Comparison of ENCODE assay signal across 15 cellular contexts in the genomic region with DNA sequence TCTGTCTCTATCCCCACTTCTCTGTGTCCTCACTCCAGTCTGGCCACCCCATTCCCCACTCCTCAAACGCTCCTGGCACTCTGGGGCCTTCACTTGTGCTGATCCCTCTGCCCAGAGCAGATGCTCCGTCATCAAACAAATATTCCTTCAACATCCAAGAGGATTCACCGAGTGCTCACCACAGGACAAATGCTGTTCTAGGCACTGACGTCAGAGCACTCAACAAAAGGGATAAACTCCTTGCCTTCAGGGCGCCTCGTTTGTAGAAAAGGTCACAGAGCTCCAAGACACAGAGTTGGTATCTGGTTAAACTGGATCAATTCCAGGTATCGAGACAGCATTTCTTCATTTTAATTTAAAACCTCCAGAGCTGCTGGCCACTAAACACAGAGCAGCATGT. TPM values are rescaled to one million over a fixed set of nuclear protein-coding genes. Genes with fewer than 3 reads are reported as not detected.
DNase-seq lines count a peak whose midpoint lies in the region; ATAC-seq and TF ChIP-seq lines count a peak whose summit lies in the region.
"Had no signal": no experiment of that assay in that cellular context is flagged by ENCODE, and none has a peak within 500 bp of the region (broad histone marks: within the 10 kb centered on the region; RNA-seq: fewer than 3 reads in every experiment).

No MANE protein-coding gene starts in this region.

- no peak for TF ChIP-seq CTCF in CD8-positive, alpha-beta T cell (IDR thresholded peaks at IDR 0.05)
- no peak for TF ChIP-seq CTCF in vagina (IDR thresholded peaks at IDR 0.05)

- no peak overlapping the region for H3K4me3 Mint-ChIP-seq in CD8-positive, alpha-beta T cell

- peaks cover 84% of the 10 kb centered on the region for H3K36me3 Mint-ChIP-seq in CD8-positive, alpha-beta T cell

- CTCF ChIA-PET in CD8-positive, alpha-beta T cell (lab: Charles Lee) = interaction anchor here (1.5 kb wide), 1 partner anchor 10 kb away, joined by 3 read pairs; no protein-coding TSS in a partner anchor

- H3K4me1 Mint-ChIP-seq in CD8-positive, alpha-beta T cell (ENCODE audit: low read depth) = no peaks in the 10 kb centered on the region

- POLR2A ChIA-PET in CD8-positive, alpha-beta T cell (lab: Charles Lee) = no interaction called here

- no peak for DNase-seq in CD8-positive, alpha-beta T cell
- DNase-seq in EH (ENCODE audit: low read depth) = peak; percentile 76
- peak; percentile 61 for DNase-seq in SK-MEL-5 (ENCODE audit: low read depth, low spot score)
- DNase-seq in foreskin melanocyte = peak; percentile 63
- DNase-seq in vagina (ENCODE audit: extremely low spot score in 2 of 2) = no peak
- no peak for DNase-seq in NCI-H446 (lab: John Stamatoyannopoulos, UW)
- DNase-seq: Caco-2, DMS153, NCI-H1436, NCI-H2029 treated with DMSO at 0.1 percent for 48 hours, NCI-H510A, NCI-H82 had no signal

- in situ Hi-C loops in SK-MEL-5 (cut with HindIII; ENCODE audit: low pct_unique_long_range_greater_than_20kb, low sequenced_read_pairs) = no loop called here

- peaks cover 33% of the 10 kb centered on the region for H3K36me3 ChIP-seq in CD8-positive, alpha-beta T cell (ENCODE audit: insufficient read depth, low read length)
- peaks cover 0 to 51% of the 10 kb centered on the region in 2 donors for H3K36me3 ChIP-seq in vagina

- no peaks in the 10 kb centered on the region for H3K4me1 ChIP-seq in CD8-positive, alpha-beta T cell (ENCODE audit: insufficient read depth, low read length)
- no peaks in the 10 kb centered on the region for H3K4me1 ChIP-seq in vagina
- H3K4me1 ChIP-seq: Caco-2 had no signal

- no peaks in the 10 kb centered on the region for H3K27me3 ChIP-seq in CD8-positive, alpha-beta T cell (ENCODE audit: insufficient read depth, low read length)
- no peaks in the 10 kb centered on the region for H3K27me3 ChIP-seq in vagina

- H3K9me3 ChIP-seq in CD8-positive, alpha-beta T cell (ENCODE audit: low read length) = no peaks in the 10 kb centered on the region
- H3K9me3 ChIP-seq in vagina = no peaks in the 10 kb centered on the region
- H3K9me3 ChIP-seq: Caco-2 had no signal

- ATAC-seq in CD8-positive, alpha-beta T cell = no peak
- no peak for ATAC-seq in HG03135 (IDR thresholded peaks at IDR 0.05; ENCODE audit: unreplicated experiment)
- no peak for ATAC-seq in GM19452 (IDR thresholded peaks at IDR 0.05; ENCODE audit: unreplicated experiment)
- ATAC-seq: HCT116 had no signal

- intact Hi-C loops in CD8-positive, alpha-beta T cell (cut with DNase I, micrococcal nuclease) = no loop called here
- intact Hi-C loops in vagina (cut with DNase I) = no loop called here

- no peaks in the 10 kb centered on the region for H3K27me3 Mint-ChIP-seq in CD8-positive, alpha-beta T cell (ENCODE audit: low read depth)

- no peak for TF ChIP-seq POLR2A in vagina (IDR thresholded peaks at IDR 0.05)

- peak overlapping the region; percentile 16 for H3K27ac Mint-ChIP-seq in CD8-positive, alpha-beta T cell

- H3K9me3 Mint-ChIP-seq in CD8-positive, alpha-beta T cell = no peaks in the 10 kb centered on the region

- H3K4me3 ChIP-seq in CD8-positive, alpha-beta T cell (ENCODE audit: low read depth, low read length) = no peak overlapping the region
- no peak overlapping the region for H3K4me3 ChIP-seq in vagina

- H3K27ac ChIP-seq in CD8-positive, alpha-beta T cell (ENCODE audit: low read depth, low read length) = no peak overlapping the region
- H3K27ac ChIP-seq in vagina = no peak overlapping the region

RNA-seq across cellular contexts. Expression of gene PSMC1, which starts 35.3 kb away (rescaled TPM):
- 10 to 100 TPM; 76.8 to 85.0 TPM for total RNA-seq in CD8-positive, alpha-beta T cell
- 175 and 177 TPM in 2 replicates for total RNA-seq in SK-MEL-5 (2014; rRNA removed; shearing (Covaris generic))
- polyA plus RNA-seq in SK-MEL-5 (2015; cell fraction: cytosol; rRNA removed) = 161 and 173 TPM in 2 replicates
- 63.4 and 64.6 TPM in 2 replicates for polyA plus RNA-seq in SK-MEL-5 (2015; cell fraction: nucleus; rRNA removed)
- 32.7 TPM for total RNA-seq in vagina

RNA-seq across cellular contexts. Expression of gene NRDE2, which starts 40.0 kb away (rescaled TPM):
- 10 to 100 TPM; 22.8 to 23.0 TPM for total RNA-seq in CD8-positive, alpha-beta T cell
- total RNA-seq in SK-MEL-5 (2014; rRNA removed; shearing (Covaris generic)) = 9.8 and 11.0 TPM in 2 replicates
- 4.5 and 9.5 TPM in 2 replicates for polyA plus RNA-seq in SK-MEL-5 (2015; cell fraction: cytosol; rRNA removed)
- 14.1 and 28.3 TPM in 2 replicates for polyA plus RNA-seq in SK-MEL-5 (2015; cell fraction: nucleus; rRNA removed)
- 7.9 TPM for total RNA-seq in vagina

Comparison
In these comparisons a context has a peak if more than half of its experiments do, and no peak if none do; other contexts are left out.
1. DNase-seq: peak in EH (single experiment), SK-MEL-5 (single experiment) and foreskin melanocyte (single experiment); none in CD8-positive, alpha-beta T cell (0 of 7), vagina (0 of 2) and NCI-H446 (0 of 2).